In genomic region chr19:1395194-1396018, GRCh38 we compare ENCODE assay signal across 13 cellular contexts. TPM values are rescaled to one million over a fixed set of nuclear protein-coding genes. Genes with fewer than 3 reads are reported as not detected.
DNase-seq lines count a peak whose midpoint lies in the region; ATAC-seq and TF ChIP-seq lines count a peak whose summit lies in the region.
"Had no signal": no experiment of that assay in that cellular context is flagged by ENCODE, and none has a peak within 500 bp of the region (broad histone marks: within the 10 kb centered on the region; RNA-seq: fewer than 3 reads in every experiment).

No MANE protein-coding gene starts in this region.

- no peaks in the 10 kb centered on the region for H3K27me3 ChIP-seq in right atrium auricular region
- H3K27me3 ChIP-seq in heart left ventricle: no peaks in the 10 kb centered on the region
- no peaks in the 10 kb centered on the region for H3K27me3 ChIP-seq in mesenchymal stem cell (ENCODE audit: control insufficient read depth in 1 of 2, insufficient read depth in 1 of 2, low read length in 2 of 2)

- TF ChIP-seq POLR2A in heart left ventricle (IDR thresholded peaks at IDR 0.05): no peak

- peak; percentile 56 for DNase-seq in Right ventricle myocardium superior
- no peak for DNase-seq in right atrium auricular region (ENCODE audit: low spot score)
- DNase-seq in heart left ventricle: peak in 1 of 5 donors; percentile 70
- no peak for DNase-seq in mesenchymal stem cell
- DNase-seq: ACHN; activated gamma-delta T cell treated with Interleukin-2 at 50 U/mL for 16 hours; Calu3; effector memory CD4-positive, alpha-beta T cell; NK-92 treated with Interleukin-12 subunit alpha and Interleukin-12 subunit beta, amount 100 ng/mL, for 24 hours; stimulated activated CD4-positive, alpha-beta T cell treated with anti-CD3 and anti-CD28 coated beads, Interleukin-15, amount 100 ng/mL, for 24 hours had no signal

- no peak overlapping the region for H3K4me2 ChIP-seq in mesenchymal stem cell (ENCODE audit: low read length, poor library complexity, severe bottlenecking)

- peaks cover 0 to 29% of the 10 kb centered on the region in 2 donors for H3K4me1 ChIP-seq in right atrium auricular region
- H3K4me1 ChIP-seq in heart left ventricle: peaks cover 4 to 38% (median 20%) of the 10 kb centered on the region in 12 donors
- H3K4me1 ChIP-seq in mesenchymal stem cell (ENCODE audit: control insufficient read depth, insufficient read depth, low read depth, low read length): peaks cover 24% of the 10 kb centered on the region

- H3K23ac ChIP-seq in mesenchymal stem cell (ENCODE audit: low read length in 2 of 2): no peak overlapping the region

- WGBS in heart left ventricle, 4 donors: 68 to 89% (median 79%) methylated on average over 24 to 52 of the region's 52 CpGs
- 95% methylated on average over 52 of the region's 52 CpGs for WGBS in mesenchymal stem cell

- TF ChIP-seq CTCF in right atrium auricular region (IDR thresholded peaks at IDR 0.05) (no peak), heart left ventricle (IDR thresholded peaks at IDR 0.05) (no peak)

- intact Hi-C loops in Right ventricle myocardium superior (cut with DNase I) (no loop called here), heart left ventricle (cut with DNase I) (loop anchor here in 1 of 10 donors (10.0 kb wide), 1 partner anchor 121 kb away; the partner anchor contains the start of gene FAM174C)

- ATAC-seq in Right ventricle myocardium superior (ENCODE audit: poor library complexity): peak; percentile 28
- peak in 3 of 4 donors; percentile 1 to 8 (median 6) for ATAC-seq in heart left ventricle
- ATAC-seq in HG02678 (IDR thresholded peaks at IDR 0.05; ENCODE audit: unreplicated experiment): no peak

- peaks cover 8% of the 10 kb centered on the region for H3K79me1 ChIP-seq in mesenchymal stem cell (replicated peaks; ENCODE audit: low read length, poor library complexity, severe bottlenecking)

- H3K36me3 ChIP-seq in right atrium auricular region (peaks cover 45% of the 10 kb centered on the region), heart left ventricle (peaks cover 0 to 51% (median 39%) of the 10 kb centered on the region in 9 donors), mesenchymal stem cell (ENCODE audit: control insufficient read depth in 1 of 2, insufficient read depth in 2 of 2, low read depth in 1 of 2, low read length in 2 of 2) (peaks cover 21 to 70% of the 10 kb centered on the region in 2 experiments)

- no peak overlapping the region for H4K91ac ChIP-seq in mesenchymal stem cell (ENCODE audit: low read length)

- no peak overlapping the region for H3K9ac ChIP-seq in mesenchymal stem cell (ENCODE audit: low read length)

- H3K18ac ChIP-seq in mesenchymal stem cell (ENCODE audit: low read depth in 1 of 2, low read length in 2 of 2): no peak overlapping the region

- no peak overlapping the region for H2AFZ ChIP-seq in mesenchymal stem cell (ENCODE audit: low read depth, low read length)

- no peak overlapping the region for H2BK120ac ChIP-seq in mesenchymal stem cell (ENCODE audit: low read depth, low read length)

- no peak overlapping the region for H3K4ac ChIP-seq in mesenchymal stem cell (ENCODE audit: low read depth in 1 of 2, low read length in 2 of 2)

- H2AK5ac ChIP-seq in mesenchymal stem cell (ENCODE audit: low read length, severe bottlenecking): no peak overlapping the region

- no peak overlapping the region for H3K14ac ChIP-seq in mesenchymal stem cell (ENCODE audit: low read length in 2 of 2)

- H2BK15ac ChIP-seq in mesenchymal stem cell (ENCODE audit: low read depth, poor library complexity, severe bottlenecking): no peak overlapping the region

- no peak overlapping the region for H3K4me3 ChIP-seq in right atrium auricular region
- H3K4me3 ChIP-seq in heart left ventricle: no peak overlapping the region
- H3K4me3 ChIP-seq in mesenchymal stem cell (ENCODE audit: insufficient read depth in 1 of 2, low read depth in 1 of 2, low read length in 2 of 2): no peak overlapping the region
- H3K4me3 ChIP-seq: upper lobe of left lung had no signal

- no peak overlapping the region for H4K8ac ChIP-seq in mesenchymal stem cell (ENCODE audit: low read length)

- H2BK12ac ChIP-seq in mesenchymal stem cell (ENCODE audit: low read length in 2 of 2): no peak overlapping the region

- H3K9me3 ChIP-seq in right atrium auricular region (no peaks in the 10 kb centered on the region), heart left ventricle (no peaks in the 10 kb centered on the region), mesenchymal stem cell (ENCODE audit: control insufficient read depth, low read length) (no peaks in the 10 kb centered on the region)
- H3K9me3 ChIP-seq: upper lobe of left lung had no signal

- H3K27ac ChIP-seq in right atrium auricular region (no peak overlapping the region), heart left ventricle (no peak overlapping the region), temporal lobe (ENCODE audit: low read depth, low read length) (peak overlapping the region; percentile 90), mesenchymal stem cell (ENCODE audit: low read length, poor library complexity, severe bottlenecking) (no peak overlapping the region)
- H3K27ac ChIP-seq: upper lobe of left lung had no signal

- no peak overlapping the region for H2BK5ac ChIP-seq in mesenchymal stem cell (ENCODE audit: low read depth, low read length, poor library complexity, severe bottlenecking)

RNA-seq across cellular contexts. Expression of gene GAMT, which starts 5.9 kb away (rescaled TPM):
- total RNA-seq in Right ventricle myocardium superior (93.5 TPM), right atrium auricular region (10 to 100 TPM; 45.8 to 92.5 TPM), heart left ventricle (100 to 1,000 TPM in 1 of 9 donors, 10 to 100 TPM in 8; 35.9 to 167 (median 62.5) TPM), temporal lobe (10.3 TPM)
- polyA plus RNA-seq in heart left ventricle: 100 to 1,000 TPM in 1 of 2 donors, 10 to 100 TPM in 1; 21.9 to 180 TPM
- 33.5 TPM for polyA plus RNA-seq in mesenchymal stem cell (2013, experiment 1 of 2)
- polyA plus RNA-seq in mesenchymal stem cell (2013, experiment 2 of 2): 34.5 TPM

RNA-seq across cellular contexts. Expression of gene NDUFS7, which starts 11.7 kb away (rescaled TPM):
- total RNA-seq in Right ventricle myocardium superior: 461 TPM
- 100 to 1,000 TPM; 234 to 326 TPM for total RNA-seq in right atrium auricular region
- 100 to 1,000 TPM; 205 to 717 (median 336) TPM for total RNA-seq in heart left ventricle
- polyA plus RNA-seq in heart left ventricle: 100 to 1,000 TPM; 251 to 634 TPM
- 21.4 TPM for total RNA-seq in temporal lobe
- polyA plus RNA-seq in mesenchymal stem cell (2013, experiment 1 of 2): 54.3 TPM
- polyA plus RNA-seq in mesenchymal stem cell (2013, experiment 2 of 2): 52.4 TPM

RNA-seq across cellular contexts. Expression of gene DAZAP1, which starts 12.0 kb away (rescaled TPM):
- total RNA-seq in Right ventricle myocardium superior (82.9 TPM), right atrium auricular region (10 to 100 TPM; 32.6 to 47.5 TPM), heart left ventricle (100 to 1,000 TPM in 1 of 9 donors, 10 to 100 TPM in 8; 36.8 to 124 (median 78.5) TPM), temporal lobe (25.8 TPM)
- polyA plus RNA-seq in heart left ventricle: 100 to 1,000 TPM in 1 of 2 donors, 10 to 100 TPM in 1; 65.8 to 128 TPM
- 65.2 TPM for polyA plus RNA-seq in mesenchymal stem cell (2013, experiment 1 of 2)
- 66.2 TPM for polyA plus RNA-seq in mesenchymal stem cell (2013, experiment 2 of 2)

RNA-seq across cellular contexts. Expression of gene RPS15, which starts 42.8 kb away (rescaled TPM):
- total RNA-seq in Right ventricle myocardium superior: 671 TPM
- total RNA-seq in right atrium auricular region: 1,000 to 10,000 TPM; 1,712 to 2,156 TPM
- 1,000 to 10,000 TPM in 2 of 9 donors, 100 to 1,000 TPM in 7; 468 to 2,348 (median 669) TPM for total RNA-seq in heart left ventricle
- polyA plus RNA-seq in heart left ventricle: 1,000 to 10,000 TPM; 2,165 to 2,683 TPM
- total RNA-seq in temporal lobe: 418 TPM
- 2,213 TPM for polyA plus RNA-seq in mesenchymal stem cell (2013, experiment 1 of 2)
- polyA plus RNA-seq in mesenchymal stem cell (2013, experiment 2 of 2): 2,093 TPM

RNA-seq across cellular contexts. Expression of gene APC2, which starts 54.5 kb away (rescaled TPM):
- 0.22 TPM for total RNA-seq in Right ventricle myocardium superior
- under 1 TPM; 0.04 to 0.35 TPM for total RNA-seq in right atrium auricular region
- under 1 TPM in 8 of 9 donors, not detected in 1; 0.04 to 0.72 (median 0.14) TPM for total RNA-seq in heart left ventricle
- polyA plus RNA-seq in heart left ventricle: under 1 TPM; 0.07 to 0.08 TPM
- total RNA-seq in temporal lobe: 193 TPM
- polyA plus RNA-seq in mesenchymal stem cell (2013, experiment 1 of 2): 0.23 TPM
- 0.23 TPM for polyA plus RNA-seq in mesenchymal stem cell (2013, experiment 2 of 2)
